15 cellular contexts compared by ENCODE assay signal in genomic region chr2:220876074-220876824, GRCh38.
A peak's percentile ranks its signal among the peaks of the same experiment; 100 is the strongest.
DNase-seq lines count a peak whose midpoint lies in the region; ATAC-seq, FAIRE-seq and TF ChIP-seq lines count a peak whose summit lies in the region.
"Had no signal": no experiment of that assay in that cellular context is flagged by ENCODE, and none has a peak within 500 bp of the region (broad histone marks: within the 10 kb centered on the region; RNA-seq: fewer than 3 reads in every experiment).

No MANE protein-coding gene starts in this region.

- TF ChIP-seq CTCF in nephron (IDR thresholded peaks at IDR 0.05; ENCODE audit: unreplicated experiment in 3 of 3): no peak

- no peaks in the 10 kb centered on the region for H3K27me3 Mint-ChIP-seq in nephron (ENCODE audit: low read depth)
- H3K27me3 Mint-ChIP-seq: CD4-positive, alpha-beta T cell had no signal

- TF ChIP-seq POLR2A in H54 (IDR thresholded peaks at IDR 0.05; ENCODE audit: low read depth, low read length): no peak

- ATAC-seq in GM21367 (IDR thresholded peaks at IDR 0.05; ENCODE audit: unreplicated experiment) (no peak), GM19395 (IDR thresholded peaks at IDR 0.05; ENCODE audit: unreplicated experiment) (no peak)
- ATAC-seq: A549, GM23338, HCT116 had no signal

- H3K36me3 Mint-ChIP-seq in nephron (ENCODE audit: low read depth): peaks cover 6% of the 10 kb centered on the region

- DNase-seq in H54 (ENCODE audit: insufficient read length, low spot score) (no peak), HTR-8/SVneo (ENCODE audit: insufficient read length, low spot score) (peak; percentile 41)
- no peak for DNase-seq in activated CD8-positive, alpha-beta memory T cell treated with anti-CD3 and anti-CD28 coated beads, Interleukin-2, amount 50 U/mL, for 48 hours
- DNase-seq: AML-193; Caco-2; CD4-positive, alpha-beta T cell; GDM1; H7 had no signal

- H3K4me3 Mint-ChIP-seq in nephron: no peak overlapping the region
- H3K4me3 Mint-ChIP-seq: CD4-positive, alpha-beta T cell; GM23338 had no signal

- peaks cover 17% of the 10 kb centered on the region for H3K4me1 Mint-ChIP-seq in nephron
- H3K4me1 Mint-ChIP-seq: GM23338 had no signal

- peaks cover 2% of the 10 kb centered on the region for H3K9me3 Mint-ChIP-seq in nephron
- H3K9me3 Mint-ChIP-seq: CD4-positive, alpha-beta T cell; GM23338 had no signal

- peak; percentile 11 for FAIRE-seq in H54 (lab: Jason Lieb, UNC)
- peak; percentile 23 for FAIRE-seq in HTR-8/SVneo (lab: Jason Lieb, UNC)
- FAIRE-seq: A549, D721Med had no signal

- peak overlapping the region in 2 of 3 experiments; percentile 10 to 29 for H3K27ac Mint-ChIP-seq in nephron
- H3K27ac Mint-ChIP-seq: CD4-positive, alpha-beta T cell; GM23338 had no signal
